ENCODE assay signal across 8 cellular contexts in genomic region chr4:186201535-186202230, GRCh38. TPM values are rescaled to one million over a fixed set of nuclear protein-coding genes. Genes with fewer than 3 reads are reported as not detected.
DNase-seq lines count a peak whose midpoint lies in the region; ATAC-seq and TF ChIP-seq lines count a peak whose summit lies in the region.

No MANE protein-coding gene starts in this region.

- H3K27ac ChIP-seq in OCI-LY7 (ENCODE audit: low read depth, low read length, poor library complexity, severe bottlenecking) = peak overlapping the region; percentile 33
- H3K27ac ChIP-seq in heart left ventricle = peak overlapping the region in 8 of 12 donors; percentile 0 to 80 (median 40)

- peak overlapping the region; percentile 65 for H2AFZ ChIP-seq in OCI-LY7 (ENCODE audit: low read length)

- DNase-seq in AG08396 (ENCODE audit: low spot score) = peak; percentile 35
- peak; percentile 83 for DNase-seq in OCI-LY7 (ENCODE audit: low spot score)
- peak; percentile 41 for DNase-seq in activated T-helper 9 cell treated with anti-CD3 and anti-CD28 coated beads, Interleukin-2, amount 50 U/mL, for 16 hours (ENCODE audit: low read depth)
- peak in 2 of 5 donors; percentile 40 to 53 for DNase-seq in heart left ventricle
- peak; percentile 40 to 58 for DNase-seq in stimulated activated CD4-positive, alpha-beta T cell treated with anti-CD3 and anti-CD28 coated beads, Interleukin-15, amount 100 ng/mL, for 48 hours (ENCODE audit: low read depth in 2 of 2)
- no peak for DNase-seq in occipital lobe (lab: John Stamatoyannopoulos, UW)

- ATAC-seq in GM18868 (IDR thresholded peaks at IDR 0.05; ENCODE audit: unreplicated experiment) (peak; percentile 85), HG03108 (IDR thresholded peaks at IDR 0.05; ENCODE audit: unreplicated experiment) (peak; percentile 85), heart left ventricle (peak; percentile 70 to 79 (median 72))

- TF ChIP-seq POLR2A in heart left ventricle (IDR thresholded peaks at IDR 0.05) = no peak

- H3K36me3 ChIP-seq in OCI-LY7 (ENCODE audit: insufficient read depth, low read length) (0 out of 2 replicates have a peak, but pooled peaks cover 4% of the 10 kb centered on the region), heart left ventricle (peaks cover 0 to 38% (median 16%) of the 10 kb centered on the region in 9 donors)

- H3K4me2 ChIP-seq in OCI-LY7 (ENCODE audit: low read length) = peak overlapping the region; percentile 35; the same call in 1 of the 2 replicates

- TF ChIP-seq CTCF in OCI-LY7 (conservative IDR thresholded peaks at IDR 0.05; ENCODE audit: low read length) (peak; percentile 98), heart left ventricle (IDR thresholded peaks at IDR 0.05) (peak; percentile 40 to 68 (median 54))

- BruUV-seq in OCI-LY7 (replicated peaks; lab: Mats Ljungman, UMichigan) = no TSS peak

- H4K20me1 ChIP-seq in OCI-LY7 (ENCODE audit: insufficient read depth, low read length) = no peaks in the 10 kb centered on the region

- no peaks in the 10 kb centered on the region for H3K27me3 ChIP-seq in heart left ventricle

- POLR2A ChIA-PET in OCI-LY7 (lab: Charles Lee) = interaction anchor here (1.6 kb wide), 1 partner anchor 11 kb away, joined by 4 read pairs; the partner anchor contains the start of gene CYP4V2

- H3K4me1 ChIP-seq in OCI-LY7 (ENCODE audit: insufficient read depth, low read length, poor library complexity, severe bottlenecking) = peaks cover 6% of the 10 kb centered on the region
- H3K4me1 ChIP-seq in heart left ventricle = peaks cover 0 to 22% (median 0%) of the 10 kb centered on the region in 12 donors

- no peaks in the 10 kb centered on the region for H3K79me2 ChIP-seq in OCI-LY7 (ENCODE audit: insufficient read depth, low read depth, low read length)

- H3K9me3 ChIP-seq in OCI-LY7 (ENCODE audit: low read length) (no peaks in the 10 kb centered on the region), heart left ventricle (no peaks in the 10 kb centered on the region)

- no peak overlapping the region for H3K4me3 ChIP-seq in OCI-LY7 (ENCODE audit: low read depth, low read length, poor library complexity, severe bottlenecking)
- H3K4me3 ChIP-seq in heart left ventricle = no peak overlapping the region

- intact Hi-C loops in OCI-LY7 (cut with micrococcal nuclease; ENCODE audit: unreplicated experiment) = loop anchor here (1.0 kb wide), 1 partner anchor 54 kb away; no protein-coding TSS in a partner anchor
- intact Hi-C loops in heart left ventricle (cut with DNase I) = no loop called here

- H3K9me2 ChIP-seq in OCI-LY7 (ENCODE audit: insufficient read depth, low read length) = no peaks in the 10 kb centered on the region

- 46 to 54% (median 49%) methylated on average over 9 of the region's 9 CpGs for WGBS in heart left ventricle, 4 donors

- CTCF ChIA-PET in OCI-LY7 (lab: Charles Lee; ENCODE audit: unreplicated experiment) = interaction anchor here (1.1 kb wide), 1 partner anchor 10 kb away, joined by 3 read pairs; no protein-coding TSS in a partner anchor

RNA-seq across cellular contexts. Expression of gene CYP4V2, which starts 10.3 kb away (rescaled TPM):
- 6.2 and 6.9 TPM in 2 replicates for total RNA-seq in OCI-LY7 (2014; rRNA removed; shearing (Covaris generic))
- 10.8 and 12.5 TPM in 2 replicates for total RNA-seq in OCI-LY7 (2022)
- total RNA-seq in heart left ventricle = 10 to 100 TPM; 15.8 to 44.6 (median 28.6) TPM
- polyA plus RNA-seq in heart left ventricle = 10 to 100 TPM; 14.4 to 17.3 TPM
- 7.2 TPM for total RNA-seq in occipital lobe

RNA-seq across cellular contexts. Expression of gene KLKB1, which starts 25.6 kb away (rescaled TPM):
- 0.57 TPM in 1 of 2 replicates, not detected in the other for total RNA-seq in OCI-LY7 (2014; rRNA removed; shearing (Covaris generic))
- 0.24 TPM in 1 of 2 replicates, not detected in the other for total RNA-seq in OCI-LY7 (2022)
- 1 to 10 TPM in 4 of 9 donors, under 1 TPM in 5; 0.35 to 2.1 (median 1.00) TPM for total RNA-seq in heart left ventricle
- under 1 TPM; 0.33 to 0.72 TPM for polyA plus RNA-seq in heart left ventricle
- 0.62 TPM for total RNA-seq in occipital lobe
